10 cellular contexts compared by ENCODE assay signal in the genomic region with DNA sequence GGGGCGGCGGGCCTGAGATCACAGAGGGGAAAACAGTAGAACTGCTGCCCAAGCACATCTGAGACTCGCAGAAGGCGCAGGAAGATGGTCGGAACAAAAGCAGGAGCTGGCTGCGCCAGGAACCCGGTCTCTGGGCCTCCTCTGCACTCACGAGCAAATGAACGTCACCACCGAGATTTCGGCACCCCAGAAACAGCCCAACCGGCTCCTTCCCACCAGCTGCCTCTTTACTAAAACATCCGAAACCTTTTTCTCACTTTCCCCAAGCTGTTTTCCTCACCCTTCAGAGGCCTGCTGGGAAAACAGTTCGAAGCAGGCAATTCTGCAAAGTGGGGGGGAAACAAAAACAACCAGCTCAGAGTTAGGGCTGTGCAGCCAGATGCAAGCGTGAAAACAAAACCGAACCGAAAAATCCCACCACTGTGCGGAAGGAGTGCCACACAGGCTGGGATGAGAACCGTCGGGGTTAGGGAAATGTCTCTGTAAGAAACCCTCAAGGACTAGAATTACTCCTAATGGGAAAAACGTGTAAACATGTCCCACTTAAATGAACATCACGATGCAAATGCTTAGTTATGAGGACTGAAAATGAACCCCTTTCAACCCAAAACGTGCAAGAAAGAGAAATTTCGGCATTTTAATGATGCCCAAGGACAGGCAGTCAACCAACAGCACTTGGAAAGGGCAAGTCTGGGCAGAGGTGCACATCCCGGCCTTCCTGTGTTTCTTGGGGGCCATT. TPM values are rescaled to one million over a fixed set of nuclear protein-coding genes. Genes with fewer than 3 reads are reported as not detected.
DNase-seq lines count a peak whose midpoint lies in the region; ATAC-seq and TF ChIP-seq lines count a peak whose summit lies in the region.
"Had no signal": no experiment of that assay in that cellular context is flagged by ENCODE, and none has a peak within 500 bp of the region (broad histone marks: within the 10 kb centered on the region; RNA-seq: fewer than 3 reads in every experiment).

No MANE protein-coding gene starts in this region.

- peaks cover 9% of the 10 kb centered on the region for H3K79me1 ChIP-seq in neuronal stem cell (ENCODE audit: low read depth, low read length)

- H3K27me3 ChIP-seq in gastroesophageal sphincter (no peaks in the 10 kb centered on the region), neuronal stem cell (ENCODE audit: control insufficient read depth in 3 of 3, insufficient read depth in 3 of 3, low read depth in 1 of 3, low read length in 3 of 3) (no peaks in the 10 kb centered on the region), vagina (no peaks in the 10 kb centered on the region)

- H4K8ac ChIP-seq in neuronal stem cell (ENCODE audit: low read depth, low read length), result no peak overlapping the region

- H3K9me3 Mint-ChIP-seq in activated T-cell treated with anti-CD3 and anti-CD28 coated beads, Interleukin-2, amount 50 U/mL, for 72 hours, result peaks cover 4% of the 10 kb centered on the region in 2 donors
- H3K9me3 Mint-ChIP-seq in stimulated activated effector memory CD8-positive, alpha-beta T cell treated with anti-CD3 and anti-CD28 coated beads, Interleukin-12 subunit alpha, Interleukin-12 subunit beta, amount 100 ng/mL, for 72 hours, result no peaks in the 10 kb centered on the region

- no peak for ATAC-seq in activated T-cell treated with anti-CD3 and anti-CD28 coated beads, Interleukin-2, amount 50 U/mL, for 72 hours (replicated peaks in 1 of 2)
- ATAC-seq in gastroesophageal sphincter, result peak; percentile 60
- ATAC-seq in HG03565 (IDR thresholded peaks at IDR 0.05; ENCODE audit: unreplicated experiment), result no peak
- no peak for ATAC-seq in stimulated activated effector memory CD8-positive, alpha-beta T cell treated with anti-CD3 and anti-CD28 coated beads, Interleukin-12 subunit alpha, Interleukin-12 subunit beta, amount 100 ng/mL, for 72 hours
- ATAC-seq: stimulated activated naive CD8-positive, alpha-beta T cell treated with anti-CD3 and anti-CD28 coated beads, Interleukin-15, amount 100 ng/mL, for 72 hours had no signal

- H3K4ac ChIP-seq in neuronal stem cell (ENCODE audit: low read length), result no peak overlapping the region

- H3K4me2 ChIP-seq in neuronal stem cell (ENCODE audit: insufficient read depth, low read length, poor library complexity, severe bottlenecking), result no peak overlapping the region

- H3K4me3 Mint-ChIP-seq in activated T-cell treated with anti-CD3 and anti-CD28 coated beads, Interleukin-2, amount 50 U/mL, for 72 hours, result no peak overlapping the region
- no peak overlapping the region for H3K4me3 Mint-ChIP-seq in stimulated activated effector memory CD8-positive, alpha-beta T cell treated with anti-CD3 and anti-CD28 coated beads, Interleukin-12 subunit alpha, Interleukin-12 subunit beta, amount 100 ng/mL, for 72 hours
- H3K4me3 Mint-ChIP-seq: stimulated activated naive CD8-positive, alpha-beta T cell treated with anti-CD3 and anti-CD28 coated beads, Interleukin-15, amount 100 ng/mL, for 72 hours had no signal

- no peak overlapping the region for H3K23ac ChIP-seq in neuronal stem cell (ENCODE audit: low read depth, low read length, poor library complexity)

- TF ChIP-seq POLR2A in gastroesophageal sphincter (IDR thresholded peaks at IDR 0.05) (no peak), vagina (IDR thresholded peaks at IDR 0.05) (no peak)

- no peak overlapping the region for H3K9ac ChIP-seq in neuronal stem cell (ENCODE audit: low read depth, low read length, poor library complexity)

- no peak for TF ChIP-seq EP300 in gastroesophageal sphincter (IDR thresholded peaks at IDR 0.05)

- no peak overlapping the region for H2AFZ ChIP-seq in neuronal stem cell (ENCODE audit: low read length)

- H3K36me3 Mint-ChIP-seq in activated T-cell treated with anti-CD3 and anti-CD28 coated beads, Interleukin-2, amount 50 U/mL, for 72 hours (ENCODE audit: insufficient read depth in 2 of 2), result peaks cover 4 to 8% of the 10 kb centered on the region in 2 donors
- H3K36me3 Mint-ChIP-seq in stimulated activated effector memory CD8-positive, alpha-beta T cell treated with anti-CD3 and anti-CD28 coated beads, Interleukin-12 subunit alpha, Interleukin-12 subunit beta, amount 100 ng/mL, for 72 hours, result peaks cover 52% of the 10 kb centered on the region

- H3K4me1 ChIP-seq in gastroesophageal sphincter (peaks cover 0 to 54% (median 3%) of the 10 kb centered on the region in 3 donors), neuronal stem cell (ENCODE audit: control insufficient read depth in 2 of 2, insufficient read depth in 1 of 2, low read depth in 1 of 2, low read length in 2 of 2) (peaks cover 0 to 13% of the 10 kb centered on the region in 2 donors), vagina (peaks cover 19% of the 10 kb centered on the region)

- H3K36me3 ChIP-seq in gastroesophageal sphincter (peaks cover 0 to 36% of the 10 kb centered on the region in 2 donors), neuronal stem cell (replicated peaks in 1 of 2; ENCODE audit: control insufficient read depth in 2 of 2, insufficient read depth in 2 of 2, low read length in 2 of 2) (peaks cover 24 to 54% of the 10 kb centered on the region in 2 donors), vagina (peaks cover 0 to 23% of the 10 kb centered on the region in 2 donors)

- peak overlapping the region; percentile 33 for H3K27ac Mint-ChIP-seq in activated T-cell treated with anti-CD3 and anti-CD28 coated beads, Interleukin-2, amount 50 U/mL, for 72 hours
- H3K27ac Mint-ChIP-seq in stimulated activated effector memory CD8-positive, alpha-beta T cell treated with anti-CD3 and anti-CD28 coated beads, Interleukin-12 subunit alpha, Interleukin-12 subunit beta, amount 100 ng/mL, for 72 hours, result no peak overlapping the region
- H3K27ac Mint-ChIP-seq: stimulated activated naive CD8-positive, alpha-beta T cell treated with anti-CD3 and anti-CD28 coated beads, Interleukin-15, amount 100 ng/mL, for 72 hours had no signal

- H4K91ac ChIP-seq in neuronal stem cell (ENCODE audit: low read depth, low read length, poor library complexity), result no peak overlapping the region

- H3K27ac ChIP-seq in gastroesophageal sphincter (peak overlapping the region; percentile 57 to 84 (median 81)), neuronal stem cell (replicated peaks; ENCODE audit: low read length) (peak overlapping the region; percentile 69), vagina (peak overlapping the region; percentile 71)

- TF ChIP-seq CTCF in gastroesophageal sphincter (IDR thresholded peaks at IDR 0.05), result no peak
- TF ChIP-seq CTCF in vagina (IDR thresholded peaks at IDR 0.05), result no peak

- H2AK5ac ChIP-seq in neuronal stem cell (ENCODE audit: low read depth, low read length), result peak overlapping the region; percentile 4

- WGBS in gastroesophageal sphincter (ENCODE audit: low coverage in 1 of 2), 2 donors, result 14 to 20% methylated on average over 13 to 25 of the region's 25 CpGs
- WGBS in neuronal stem cell (ENCODE audit: extremely low coverage in 2 of 2, insufficient read length in 2 of 2, insufficient replicate concordance in 1 of 2), 2 donors, result no CpG with 5 or more reads among the region's 25 CpGs

- peak overlapping the region; percentile 14 to 42 for H3K4me3 ChIP-seq in gastroesophageal sphincter
- no peak overlapping the region for H3K4me3 ChIP-seq in neuronal stem cell (ENCODE audit: low read length in 2 of 2)
- peak overlapping the region; percentile 8 to 24 for H3K4me3 ChIP-seq in vagina

- H3K27me3 Mint-ChIP-seq in activated T-cell treated with anti-CD3 and anti-CD28 coated beads, Interleukin-2, amount 50 U/mL, for 72 hours (ENCODE audit: low read depth), result no peaks in the 10 kb centered on the region
- H3K27me3 Mint-ChIP-seq: stimulated activated naive CD8-positive, alpha-beta T cell treated with anti-CD3 and anti-CD28 coated beads, Interleukin-15, amount 100 ng/mL, for 72 hours had no signal

- H2BK120ac ChIP-seq in neuronal stem cell (ENCODE audit: low read depth, low read length), result no peak overlapping the region

- intact Hi-C loops in vagina (cut with DNase I), result no loop called here

- no peak overlapping the region for H2BK15ac ChIP-seq in neuronal stem cell (ENCODE audit: low read length)

- no peak overlapping the region for H2BK5ac ChIP-seq in neuronal stem cell (ENCODE audit: low read length)

- H3K18ac ChIP-seq in neuronal stem cell (ENCODE audit: low read length), result peak overlapping the region; percentile 76

- no peaks in the 10 kb centered on the region for H3K4me1 Mint-ChIP-seq in activated T-cell treated with anti-CD3 and anti-CD28 coated beads, Interleukin-2, amount 50 U/mL, for 72 hours (ENCODE audit: low read depth)
- peaks cover 6% of the 10 kb centered on the region for H3K4me1 Mint-ChIP-seq in stimulated activated effector memory CD8-positive, alpha-beta T cell treated with anti-CD3 and anti-CD28 coated beads, Interleukin-12 subunit alpha, Interleukin-12 subunit beta, amount 100 ng/mL, for 72 hours
- H3K4me1 Mint-ChIP-seq: stimulated activated naive CD8-positive, alpha-beta T cell treated with anti-CD3 and anti-CD28 coated beads, Interleukin-15, amount 100 ng/mL, for 72 hours had no signal

- H3K9me3 ChIP-seq in gastroesophageal sphincter (no peaks in the 10 kb centered on the region), neuronal stem cell (replicated peaks in 1 of 2; ENCODE audit: control insufficient read depth in 2 of 2, insufficient read depth in 1 of 2, low read depth in 1 of 2, low read length in 2 of 2) (peaks cover 0 to 3% of the 10 kb centered on the region in 2 donors), vagina (no peaks in the 10 kb centered on the region)

- no peak overlapping the region for H3K14ac ChIP-seq in neuronal stem cell (ENCODE audit: low read length)

- DNase-seq in activated T-cell treated with anti-CD3 and anti-CD28 coated beads, Interleukin-2, amount 50 U/mL, for 72 hours, result no peak
- DNase-seq in activated T-cell treated with anti-CD3 and anti-CD28 coated beads for 4 hours (no peak), neuronal stem cell (ENCODE audit: low spot score) (no peak), vagina (ENCODE audit: extremely low spot score in 2 of 2) (no peak), T1000 (lab: John Stamatoyannopoulos, UW) (no peak)
- no peak for DNase-seq in stimulated activated effector memory CD8-positive, alpha-beta T cell treated with anti-CD3 and anti-CD28 coated beads, Interleukin-12 subunit alpha, Interleukin-12 subunit beta, amount 100 ng/mL, for 72 hours (ENCODE audit: low spot score in 2 of 2)
- DNase-seq: 8988T; stimulated activated naive CD8-positive, alpha-beta T cell treated with anti-CD3 and anti-CD28 coated beads, Interleukin-15, amount 100 ng/mL, for 72 hours had no signal

- H2BK12ac ChIP-seq in neuronal stem cell (ENCODE audit: low read length), result no peak overlapping the region

RNA-seq across cellular contexts. Expression of a gene that starts 15.9 kb away (rescaled TPM):
- total RNA-seq in activated T-cell treated with anti-CD3 and anti-CD28 coated beads, Interleukin-2, amount 50 U/mL, for 72 hours, result 10 to 100 TPM; 24.0 to 26.0 TPM
- 10 to 100 TPM; 16.8 to 26.3 (median 21.1) TPM for total RNA-seq in gastroesophageal sphincter
- 24.5 TPM for polyA plus RNA-seq in neuronal stem cell (2013, experiment 1 of 2)
- 24.6 TPM for polyA plus RNA-seq in neuronal stem cell (2013, experiment 2 of 2)
- total RNA-seq in vagina, result 26.0 TPM

RNA-seq across cellular contexts. Expression of a gene that starts 15.9 kb away (rescaled TPM):
- total RNA-seq in activated T-cell treated with anti-CD3 and anti-CD28 coated beads, Interleukin-2, amount 50 U/mL, for 72 hours, result 10 to 100 TPM; 24.5 to 28.5 TPM
- total RNA-seq in gastroesophageal sphincter (10 to 100 TPM; 37.2 to 41.1 (median 39.4) TPM), vagina (32.7 TPM)
- 19.2 TPM for polyA plus RNA-seq in neuronal stem cell (2013, experiment 1 of 2)
- 18.2 TPM for polyA plus RNA-seq in neuronal stem cell (2013, experiment 2 of 2)

Comparison
In these comparisons a context has a peak if more than half of its experiments do, and no peak if none do; other contexts are left out.
1. H3K4me3 ChIP-seq: peak in gastroesophageal sphincter (2 of 2) and vagina (2 of 2); none in neuronal stem cell (0 of 2).
2. Peak in every context shown above with its lines, with median percentiles within 50 percentile points of each other: H3K27ac ChIP-seq.